In the genomic region with DNA sequence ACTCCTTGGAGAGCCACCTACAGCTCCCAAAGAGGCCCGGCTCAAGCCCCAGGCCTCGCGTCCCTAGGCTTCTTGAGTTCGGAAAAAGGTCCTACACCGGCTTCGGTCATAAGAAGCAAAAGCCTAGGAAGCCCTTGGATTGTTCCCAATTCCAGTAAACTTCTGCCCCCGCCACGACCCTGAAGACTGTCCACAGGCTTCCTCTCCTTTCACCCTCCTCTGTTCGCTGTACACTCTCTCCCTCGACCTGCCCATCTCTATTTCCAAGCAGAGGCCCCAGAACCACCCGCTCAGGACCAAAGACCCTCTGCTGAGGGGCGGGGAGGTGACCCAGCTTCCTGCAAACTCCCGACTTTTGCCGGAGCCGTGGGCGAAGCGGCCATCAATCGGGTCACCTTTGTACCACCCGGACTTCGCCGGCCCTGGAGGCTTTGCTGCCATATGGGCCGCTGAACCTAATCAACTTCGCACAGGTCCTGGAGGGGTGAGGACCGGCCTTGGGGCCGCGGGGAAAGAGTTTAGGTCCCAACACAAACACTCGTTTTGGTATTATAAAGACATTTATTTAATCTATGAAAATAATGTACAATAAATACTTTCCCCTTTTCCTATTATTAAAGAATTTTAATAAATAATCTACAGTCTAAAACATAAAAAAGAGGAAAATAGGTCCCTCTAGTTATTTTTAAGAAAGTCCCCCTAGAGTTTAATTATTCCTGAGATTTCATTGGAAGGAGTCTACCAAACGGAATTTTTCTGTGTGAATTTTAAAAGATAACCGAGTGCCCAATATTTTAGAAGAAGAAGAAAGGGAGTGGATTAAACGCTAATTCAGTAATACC, we compare ENCODE assay signal across 7 cellular contexts. TPM values are rescaled to one million over a fixed set of nuclear protein-coding genes. Genes with fewer than 3 reads are reported as not detected.
DNase-seq lines count a peak whose midpoint lies in the region; ATAC-seq and TF ChIP-seq lines count a peak whose summit lies in the region.

No MANE protein-coding gene starts in this region.

- POLR2A ChIA-PET in RWPE1 (lab: Yijun Ruan, JAX; ENCODE audit: low non-redundant PET) = no interaction called here

- H3K27me3 ChIP-seq in right atrium auricular region = peaks cover 3 to 10% of the 10 kb centered on the region in 2 donors
- no peaks in the 10 kb centered on the region for H3K27me3 ChIP-seq in skeletal muscle satellite cell (ENCODE audit: control insufficient read depth, insufficient read depth, low read length)

- H3K27ac ChIP-seq in right atrium auricular region = peak overlapping the region; percentile 83 to 90
- H3K27ac ChIP-seq in RWPE1 = no peak overlapping the region

- CTCF ChIA-PET in RWPE1 (lab: Yijun Ruan, JAX) = interaction anchor here (0.6 kb wide), 1 partner anchor 1188 kb away, joined by 3 read pairs; no protein-coding TSS in a partner anchor

- peak overlapping the region; percentile 99 for H3K9ac ChIP-seq in skeletal muscle satellite cell (ENCODE audit: low read depth, low read length)

- no peaks in the 10 kb centered on the region for H3K36me3 ChIP-seq in right atrium auricular region
- peaks cover 14% of the 10 kb centered on the region for H3K36me3 ChIP-seq in skeletal muscle satellite cell (ENCODE audit: insufficient read depth, low read length)

- no peaks in the 10 kb centered on the region for H3K9me3 ChIP-seq in right atrium auricular region
- H3K9me3 ChIP-seq in skeletal muscle satellite cell (replicated peaks; ENCODE audit: low read length) = no peaks in the 10 kb centered on the region

- peak in 1 of 2 donors; percentile 3 for TF ChIP-seq CTCF in right atrium auricular region (IDR thresholded peaks at IDR 0.05)
- TF ChIP-seq CTCF in RWPE1 (conservative IDR thresholded peaks at IDR 0.05; ENCODE audit: low read depth) = no peak

- DNase-seq in Jurkat, Clone E6-1 (ENCODE audit: low read depth, low spot score) = no peak
- DNase-seq in activated effector memory CD4-positive, alpha-beta T cell treated with Interleukin-2 at 50 U/mL for 16 hours = peak; percentile 22
- no peak for DNase-seq in right atrium auricular region (ENCODE audit: low spot score)
- DNase-seq in RWPE1 (ENCODE audit: low spot score) = no peak

- peak overlapping the region; percentile 97 for H3K4me2 ChIP-seq in skeletal muscle satellite cell (ENCODE audit: low read length)

- peak overlapping the region; percentile 51 for H3K4me3 ChIP-seq in Jurkat, Clone E6-1 (ENCODE audit: low read length)
- H3K4me3 ChIP-seq in right atrium auricular region = peak overlapping the region; percentile 48 to 57
- peak overlapping the region; percentile 94 for H3K4me3 ChIP-seq in skeletal muscle satellite cell (ENCODE audit: low read length)

- no peak for ATAC-seq in HG02759 (IDR thresholded peaks at IDR 0.05; ENCODE audit: unreplicated experiment)
- no peak for ATAC-seq in HG02610 (IDR thresholded peaks at IDR 0.05; ENCODE audit: unreplicated experiment)

- H3K4me1 ChIP-seq in right atrium auricular region (peaks cover 0 to 30% of the 10 kb centered on the region in 2 donors), skeletal muscle satellite cell (ENCODE audit: control insufficient read depth, insufficient read depth, low read length) (peaks cover 54% of the 10 kb centered on the region)

RNA-seq across cellular contexts. Expression of gene HOXB2, which starts 2.6 kb away (rescaled TPM):
- not detected for polyA plus RNA-seq in Jurkat, Clone E6-1 (2012; ENCODE audit: insufficient read depth, insufficient read length)
- 1 to 10 TPM; 4.8 to 5.5 TPM for total RNA-seq in right atrium auricular region
- total RNA-seq in skeletal muscle satellite cell (2012; rRNA removed) = 4.6 and 5.9 TPM in 2 replicates

RNA-seq across cellular contexts. Expression of gene HOXB1, which starts 11.5 kb away (rescaled TPM):
- not detected for polyA plus RNA-seq in Jurkat, Clone E6-1 (2012; ENCODE audit: insufficient read depth, insufficient read length)
- not detected for total RNA-seq in right atrium auricular region
- not detected in 2 replicates for total RNA-seq in skeletal muscle satellite cell (2012; rRNA removed)

RNA-seq across cellular contexts. Expression of gene HOXB4, which starts 35.8 kb away (rescaled TPM):
- 8.6 TPM for polyA plus RNA-seq in Jurkat, Clone E6-1 (2012; ENCODE audit: insufficient read depth, insufficient read length)
- total RNA-seq in right atrium auricular region = 1 to 10 TPM in 1 of 2 donors, under 1 TPM in 1; 0.52 to 1.0 TPM
- 1.3 and 1.7 TPM in 2 replicates for total RNA-seq in skeletal muscle satellite cell (2012; rRNA removed)

RNA-seq across cellular contexts. Expression of gene HOXB3, which starts 47.7 kb away (rescaled TPM):
- 13.5 TPM for polyA plus RNA-seq in Jurkat, Clone E6-1 (2012; ENCODE audit: insufficient read depth, insufficient read length)
- 1 to 10 TPM in 1 of 2 donors, under 1 TPM in 1; 0.82 to 1.2 TPM for total RNA-seq in right atrium auricular region
- total RNA-seq in skeletal muscle satellite cell (2012; rRNA removed) = 1.1 and 6.3 TPM in 2 replicates

RNA-seq across cellular contexts. Expression of gene HOXB5, which starts 51.2 kb away (rescaled TPM):
- not detected for polyA plus RNA-seq in Jurkat, Clone E6-1 (2012; ENCODE audit: insufficient read depth, insufficient read length)
- not detected for total RNA-seq in right atrium auricular region
- under 0.01 TPM in 2 replicates for total RNA-seq in skeletal muscle satellite cell (2012; rRNA removed)
